Comparison of ENCODE assay signal across 18 cellular contexts in genomic region chr20:40703981-40704530, GRCh38. TPM values are rescaled to one million over a fixed set of nuclear protein-coding genes. Genes with fewer than 3 reads are reported as not detected.
DNase-seq lines count a peak whose midpoint lies in the region; ATAC-seq and TF ChIP-seq lines count a peak whose summit lies in the region.
"Had no signal": no experiment of that assay in that cellular context is flagged by ENCODE, and none has a peak within 500 bp of the region (broad histone marks: within the 10 kb centered on the region; RNA-seq: fewer than 3 reads in every experiment).

No MANE protein-coding gene starts in this region.

- peak; percentile 65 for ATAC-seq in foreskin keratinocyte
- no peak for ATAC-seq in naive thymus-derived CD4-positive, alpha-beta T cell
- ATAC-seq in GM18907 (IDR thresholded peaks at IDR 0.05; ENCODE audit: unreplicated experiment): no peak
- ATAC-seq: SK-N-SH treated with all-trans-retinoic acid at 6 μM for 48 hours had no signal

- no peaks in the 10 kb centered on the region for H3K9me3 ChIP-seq in Loucy (ENCODE audit: insufficient read depth, low read depth, low read length)
- no peaks in the 10 kb centered on the region for H3K9me3 ChIP-seq in naive thymus-derived CD4-positive, alpha-beta T cell (ENCODE audit: control insufficient read depth in 2 of 3, low read length in 3 of 3)

- H3K4me3 ChIP-seq in Loucy (ENCODE audit: low read length, poor library complexity, severe bottlenecking): no peak overlapping the region
- H3K4me3 ChIP-seq in naive thymus-derived CD4-positive, alpha-beta T cell (ENCODE audit: low read length): no peak overlapping the region
- H3K4me3 ChIP-seq: PC-9 had no signal

- peak overlapping the region; percentile 51 for H3K27ac Mint-ChIP-seq in progenitor cell of endocrine pancreas
- H3K27ac Mint-ChIP-seq in naive thymus-derived CD4-positive, alpha-beta T cell: no peak overlapping the region

- intact Hi-C loops in naive thymus-derived CD4-positive, alpha-beta T cell (cut with micrococcal nuclease): no loop called here

- peak overlapping the region; percentile 37 for H3K4me2 ChIP-seq in Loucy (ENCODE audit: low read depth, low read length, poor library complexity, severe bottlenecking)
- H3K4me2 ChIP-seq: PC-9 had no signal

- H3K9me2 ChIP-seq in Loucy (replicated peaks; ENCODE audit: low read depth, low read length): no peaks in the 10 kb centered on the region

- H4K20me1 ChIP-seq in Loucy (ENCODE audit: insufficient read depth, low read length, poor library complexity, severe bottlenecking): no peaks in the 10 kb centered on the region

- H2AFZ ChIP-seq in Loucy (ENCODE audit: low read length): peak overlapping the region; percentile 61
- H2AFZ ChIP-seq: PC-9 had no signal

- H3K4me1 ChIP-seq in Loucy (ENCODE audit: insufficient read depth, low read length, poor library complexity, severe bottlenecking) (peaks cover 15% of the 10 kb centered on the region), foreskin keratinocyte (no peaks in the 10 kb centered on the region)
- no peaks in the 10 kb centered on the region for H3K4me1 ChIP-seq in naive thymus-derived CD4-positive, alpha-beta T cell (ENCODE audit: control insufficient read depth in 2 of 2, insufficient read depth in 2 of 2, low read length in 2 of 2)

- no peak overlapping the region for H3K27ac ChIP-seq in foreskin keratinocyte
- no peak overlapping the region for H3K27ac ChIP-seq in naive thymus-derived CD4-positive, alpha-beta T cell (ENCODE audit: low read depth, low read length)
- H3K27ac ChIP-seq: C4-2B, PC-9 had no signal

- peak; percentile 31 for DNase-seq in NCI-H748 (lab: John Stamatoyannopoulos, UW; ENCODE audit: unreplicated experiment)
- DNase-seq in NCI-H748 treated with DMSO at 0.1 percent for 48 hours (lab: John Stamatoyannopoulos, UW): no peak
- peak in 1 of 2 donors; percentile 49 for DNase-seq in foreskin keratinocyte
- DNase-seq in progenitor cell of endocrine pancreas (ENCODE audit: low spot score, unreplicated experiment): no peak
- DNase-seq in naive thymus-derived CD4-positive, alpha-beta T cell: no peak
- DNase-seq in pons (ENCODE audit: low spot score): no peak
- DNase-seq: COR-L47, DMS53, GOT3, Kasumi-1, NCI-H146, NCI-H2081 treated with DMSO at 0.1 percent for 48 hours, NCI-H526 treated with DMSO at 0.1 percent for 48 hours, PC-9 had no signal

- peaks cover 26% of the 10 kb centered on the region for H3K4me1 Mint-ChIP-seq in progenitor cell of endocrine pancreas (ENCODE audit: low read depth)
- peaks cover 0 to 3% (median 0%) of the 10 kb centered on the region in 7 donors for H3K4me1 Mint-ChIP-seq in naive thymus-derived CD4-positive, alpha-beta T cell

- no peaks in the 10 kb centered on the region for H3K79me2 ChIP-seq in Loucy (ENCODE audit: insufficient read depth, low read length)

- TF ChIP-seq CTCF in Loucy (conservative IDR thresholded peaks at IDR 0.05; ENCODE audit: low read length) (no peak), foreskin keratinocyte (conservative IDR thresholded peaks at IDR 0.05) (no peak), progenitor cell of endocrine pancreas (IDR thresholded peaks at IDR 0.05; ENCODE audit: unreplicated experiment) (no peak)

- H3K27me3 Mint-ChIP-seq in progenitor cell of endocrine pancreas: peaks cover 11% of the 10 kb centered on the region
- peaks cover 10 to 28% (median 16%) of the 10 kb centered on the region in 5 donors for H3K27me3 Mint-ChIP-seq in naive thymus-derived CD4-positive, alpha-beta T cell

- H3K27me3 ChIP-seq in Loucy (ENCODE audit: insufficient read depth, low read length, poor library complexity, severe bottlenecking) (no peaks in the 10 kb centered on the region), foreskin keratinocyte (peaks cover 4% of the 10 kb centered on the region)
- H3K27me3 ChIP-seq in naive thymus-derived CD4-positive, alpha-beta T cell (ENCODE audit: control insufficient read depth in 2 of 2, insufficient read depth in 2 of 2, low read length in 2 of 2): no peaks in the 10 kb centered on the region

- H3K9me3 Mint-ChIP-seq in progenitor cell of endocrine pancreas (ENCODE audit: low read depth): no peaks in the 10 kb centered on the region
- no peaks in the 10 kb centered on the region for H3K9me3 Mint-ChIP-seq in naive thymus-derived CD4-positive, alpha-beta T cell

- H3F3A ChIP-seq in Loucy (ENCODE audit: low read depth): no peaks in the 10 kb centered on the region

- H3K36me3 Mint-ChIP-seq in progenitor cell of endocrine pancreas (ENCODE audit: insufficient read depth): no peaks in the 10 kb centered on the region
- H3K36me3 Mint-ChIP-seq in naive thymus-derived CD4-positive, alpha-beta T cell: no peaks in the 10 kb centered on the region

- H3K9ac ChIP-seq in Loucy (ENCODE audit: low read depth, low read length, poor library complexity, severe bottlenecking): peak overlapping the region; percentile 34

- POLR2A ChIA-PET in naive thymus-derived CD4-positive, alpha-beta T cell (lab: Charles Lee): no interaction called here

- CTCF ChIA-PET in naive thymus-derived CD4-positive, alpha-beta T cell (lab: Charles Lee): no interaction called here

- H3K4me3 Mint-ChIP-seq in progenitor cell of endocrine pancreas (ENCODE audit: low read depth): no peak overlapping the region
- no peak overlapping the region for H3K4me3 Mint-ChIP-seq in naive thymus-derived CD4-positive, alpha-beta T cell

- no peaks in the 10 kb centered on the region for H3K36me3 ChIP-seq in Loucy (ENCODE audit: insufficient read depth, low read length)
- no peaks in the 10 kb centered on the region for H3K36me3 ChIP-seq in naive thymus-derived CD4-positive, alpha-beta T cell (ENCODE audit: control insufficient read depth in 2 of 3, insufficient read depth in 3 of 3, low read length in 3 of 3)

RNA-seq across cellular contexts. Expression of gene MAFB, which starts 15.0 kb away (rescaled TPM):
- total RNA-seq in foreskin keratinocyte (0.18 and 0.34 TPM in 2 replicates), progenitor cell of endocrine pancreas (5.9 and 6.1 TPM in 2 replicates)
- 0.07 and 0.12 TPM in 2 replicates for polyA plus RNA-seq in foreskin keratinocyte
- 100 to 1,000 TPM in 1 of 5 experiments, 10 to 100 TPM in 1, 1 to 10 TPM in 2, under 1 TPM in 1; 0.12 to 139 (median 4.4) TPM for total RNA-seq in naive thymus-derived CD4-positive, alpha-beta T cell
- not detected for polyA plus RNA-seq in naive thymus-derived CD4-positive, alpha-beta T cell
- total RNA-seq: PC-9 had no signal
